Comparison of ENCODE assay signal across 17 cellular contexts in the genomic region with DNA sequence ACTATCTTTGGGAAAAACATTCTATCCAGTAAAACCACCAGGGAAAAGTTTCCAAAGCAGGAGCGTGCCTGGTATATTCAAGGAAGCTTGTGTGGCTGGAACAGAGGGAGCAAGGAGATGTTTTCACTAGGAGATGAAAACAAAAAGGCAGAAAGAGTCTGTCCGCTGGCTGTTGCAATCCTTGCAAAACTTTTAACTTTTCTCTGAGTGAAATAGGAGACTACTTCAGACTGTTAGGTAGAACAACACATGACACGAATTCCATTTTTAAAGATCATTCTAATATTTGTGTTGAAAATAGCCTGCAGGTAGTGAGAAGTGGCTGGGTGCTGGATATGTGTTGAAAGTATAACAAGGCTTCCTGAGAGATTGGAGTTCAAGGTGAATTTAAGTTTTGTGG.
DNase-seq lines count a peak whose midpoint lies in the region; ATAC-seq, FAIRE-seq and TF ChIP-seq lines count a peak whose summit lies in the region.
"Had no signal": no experiment of that assay in that cellular context is flagged by ENCODE, and none has a peak within 500 bp of the region (broad histone marks: within the 10 kb centered on the region; RNA-seq: fewer than 3 reads in every experiment).

No MANE protein-coding gene starts in this region.

- H2BK12ac ChIP-seq in mesenchymal stem cell (ENCODE audit: low read length in 2 of 2): no peak overlapping the region

- H3K36me3 Mint-ChIP-seq in GM23338 (ENCODE audit: low read depth): no peaks in the 10 kb centered on the region
- peaks cover 3% of the 10 kb centered on the region for H3K36me3 Mint-ChIP-seq in chondrocyte (ENCODE audit: low read depth)

- H3K9me2 ChIP-seq in GM23338 (ENCODE audit: insufficient read depth): no peaks in the 10 kb centered on the region

- ATAC-seq in GM23338 (no peak; the same call in 1 of the 3 replicates), GM21447 (IDR thresholded peaks at IDR 0.05; ENCODE audit: unreplicated experiment) (no peak), HG03025 (IDR thresholded peaks at IDR 0.05; ENCODE audit: low FRiP score, unreplicated experiment) (no peak), GM21360 (IDR thresholded peaks at IDR 0.05; ENCODE audit: unreplicated experiment) (no peak)

- H3K79me1 ChIP-seq in mesenchymal stem cell (replicated peaks; ENCODE audit: low read length, poor library complexity, severe bottlenecking): peaks cover 6% of the 10 kb centered on the region

- H3K27me3 Mint-ChIP-seq in GM23338 (ENCODE audit: insufficient read depth, low read depth, poor library complexity) (no peaks in the 10 kb centered on the region), chondrocyte (ENCODE audit: low read depth) (no peaks in the 10 kb centered on the region)
- H3K27me3 Mint-ChIP-seq: B cell; CD4-positive, alpha-beta T cell had no signal

- peak overlapping the region; percentile 9; the same call in 1 of the 2 replicates for H2AFZ ChIP-seq in GM23338
- no peak overlapping the region for H2AFZ ChIP-seq in mesenchymal stem cell (ENCODE audit: low read depth, low read length)
- peak overlapping the region; percentile 26 for H2AFZ ChIP-seq in smooth muscle cell (ENCODE audit: low read depth)

- H2BK5ac ChIP-seq in mesenchymal stem cell (ENCODE audit: low read depth, low read length, poor library complexity, severe bottlenecking): no peak overlapping the region

- H3K9me3 Mint-ChIP-seq in GM23338: no peaks in the 10 kb centered on the region
- H3K9me3 Mint-ChIP-seq in chondrocyte (ENCODE audit: low read depth): peaks cover 3% of the 10 kb centered on the region

- no peak overlapping the region for H3K4me2 ChIP-seq in GM23338
- H3K4me2 ChIP-seq in mesenchymal stem cell (ENCODE audit: low read length, poor library complexity, severe bottlenecking): no peak overlapping the region
- H3K4me2 ChIP-seq in smooth muscle cell: peak overlapping the region; percentile 16

- TF ChIP-seq CTCF in GM23338 (conservative IDR thresholded peaks at IDR 0.05; ENCODE audit: low read depth in 2 of 2) (no peak), chondrocyte (IDR thresholded peaks at IDR 0.05) (no peak), smooth muscle cell (IDR thresholded peaks at IDR 0.05; ENCODE audit: borderline replicate concordance, insufficient read depth, poor library complexity, severe bottlenecking) (no peak)

- no peak overlapping the region for H4K8ac ChIP-seq in mesenchymal stem cell (ENCODE audit: low read length)

- no peak overlapping the region for H3K18ac ChIP-seq in mesenchymal stem cell (ENCODE audit: low read depth in 1 of 2, low read length in 2 of 2)

- peak overlapping the region; percentile 20 for H3K9ac ChIP-seq in mesenchymal stem cell (ENCODE audit: low read length)
- no peak overlapping the region for H3K9ac ChIP-seq in smooth muscle cell (ENCODE audit: low read depth)

- H3K4ac ChIP-seq in mesenchymal stem cell (ENCODE audit: low read depth in 1 of 2, low read length in 2 of 2): no peak overlapping the region

- H3K4me1 ChIP-seq in GM23338 (ENCODE audit: insufficient read depth) (peaks cover under 1% of the 10 kb centered on the region; the same call in 1 of the 2 replicates), mesenchymal stem cell (ENCODE audit: control insufficient read depth, insufficient read depth, low read depth, low read length) (peaks cover 1% of the 10 kb centered on the region), smooth muscle cell (ENCODE audit: low read depth) (peaks cover 4% of the 10 kb centered on the region)

- no peak overlapping the region for H2BK120ac ChIP-seq in mesenchymal stem cell (ENCODE audit: low read depth, low read length)

- 96% methylated on average over 3 of the region's 3 CpGs for WGBS in mesenchymal stem cell
- 70% methylated on average over 3 of the region's 3 CpGs for WGBS in smooth muscle cell (ENCODE audit: low lambda C conversion rate)

- no peaks in the 10 kb centered on the region for H3K9me3 ChIP-seq in mesenchymal stem cell (ENCODE audit: control insufficient read depth, low read length)
- peaks cover 5% of the 10 kb centered on the region for H3K9me3 ChIP-seq in smooth muscle cell (replicated peaks; ENCODE audit: low read depth)

- H3K27ac Mint-ChIP-seq in GM23338: no peak overlapping the region
- H3K27ac Mint-ChIP-seq in chondrocyte (ENCODE audit: unreplicated experiment): peak overlapping the region; percentile 47
- H3K27ac Mint-ChIP-seq: B cell; CD4-positive, alpha-beta T cell; HFFc6 had no signal

- no peak for FAIRE-seq in H54 (lab: Jason Lieb, UNC)
- FAIRE-seq: HepG2, HTR-8/SVneo had no signal

- H3K27me3 ChIP-seq in GM23338 (ENCODE audit: insufficient read depth): no peaks in the 10 kb centered on the region
- H3K27me3 ChIP-seq in mesenchymal stem cell (ENCODE audit: control insufficient read depth in 1 of 2, insufficient read depth in 1 of 2, low read length in 2 of 2): no peaks in the 10 kb centered on the region
- H3K27me3 ChIP-seq in smooth muscle cell (ENCODE audit: low read depth): no peaks in the 10 kb centered on the region

- H3K14ac ChIP-seq in mesenchymal stem cell (ENCODE audit: low read length in 2 of 2): no peak overlapping the region

- H2AK5ac ChIP-seq in mesenchymal stem cell (ENCODE audit: low read length, severe bottlenecking): no peak overlapping the region

- H3K4me3 Mint-ChIP-seq in GM23338: no peak overlapping the region
- no peak overlapping the region for H3K4me3 Mint-ChIP-seq in chondrocyte (ENCODE audit: unreplicated experiment)
- H3K4me3 Mint-ChIP-seq: B cell; CD4-positive, alpha-beta T cell; HFFc6 had no signal

- DNase-seq in GM23338 (ENCODE audit: low spot score): no peak
- DNase-seq in chondrocyte (ENCODE audit: low spot score): no peak
- DNase-seq in mesenchymal stem cell: no peak
- no peak for DNase-seq in smooth muscle cell (lab: John Stamatoyannopoulos, UW; ENCODE audit: unreplicated experiment)
- DNase-seq in H54 (ENCODE audit: insufficient read length, low spot score): no peak
- DNase-seq: C1 segment of cervical spinal cord; CD4-positive, alpha-beta T cell; DMS 273 treated with DMSO at 0.1 percent for 48 hours; GOT3; HCEC 1CT; HFFc6 had no signal

- H3K4me3 ChIP-seq in GM23338 (no peak overlapping the region), mesenchymal stem cell (ENCODE audit: insufficient read depth in 1 of 2, low read depth in 1 of 2, low read length in 2 of 2) (no peak overlapping the region), smooth muscle cell (no peak overlapping the region)

- no peak overlapping the region for H2BK15ac ChIP-seq in mesenchymal stem cell (ENCODE audit: low read depth, poor library complexity, severe bottlenecking)

- no peak overlapping the region for H4K91ac ChIP-seq in mesenchymal stem cell (ENCODE audit: low read length)

- no peak for TF ChIP-seq POLR2A in H54 (IDR thresholded peaks at IDR 0.05; ENCODE audit: low read depth, low read length)

- H3K79me2 ChIP-seq in GM23338 (replicated peaks; ENCODE audit: insufficient read depth) (no peaks in the 10 kb centered on the region), smooth muscle cell (ENCODE audit: low read depth) (peaks cover 13% of the 10 kb centered on the region)

- no peaks in the 10 kb centered on the region for H3F3A ChIP-seq in GM23338 (replicated peaks; ENCODE audit: low read depth)
- H3F3A ChIP-seq in smooth muscle cell (ENCODE audit: low read depth): peaks cover 6% of the 10 kb centered on the region

- H4K20me1 ChIP-seq in GM23338 (replicated peaks; ENCODE audit: insufficient read depth) (no peaks in the 10 kb centered on the region), smooth muscle cell (ENCODE audit: low read depth) (no peaks in the 10 kb centered on the region)

- H3K23ac ChIP-seq in mesenchymal stem cell (ENCODE audit: low read length in 2 of 2): no peak overlapping the region

- H3K27ac ChIP-seq in GM23338 (ENCODE audit: low read depth) (no peak overlapping the region), mesenchymal stem cell (ENCODE audit: low read length, poor library complexity, severe bottlenecking) (no peak overlapping the region), smooth muscle cell (ENCODE audit: low read depth) (no peak overlapping the region)

- H3K4me1 Mint-ChIP-seq in GM23338 (peaks cover 6% of the 10 kb centered on the region; the same call in 2 of the 3 replicates), chondrocyte (ENCODE audit: low read depth) (peaks cover 29% of the 10 kb centered on the region)
- H3K4me1 Mint-ChIP-seq: B cell had no signal

- H3K36me3 ChIP-seq in GM23338 (ENCODE audit: insufficient read depth): no peaks in the 10 kb centered on the region; the same call in 1 of the 2 replicates
- peaks cover 0 to 3% of the 10 kb centered on the region in 2 experiments for H3K36me3 ChIP-seq in mesenchymal stem cell (ENCODE audit: control insufficient read depth in 1 of 2, insufficient read depth in 2 of 2, low read depth in 1 of 2, low read length in 2 of 2)
- no peaks in the 10 kb centered on the region for H3K36me3 ChIP-seq in smooth muscle cell (ENCODE audit: low read depth)
